8 cellular contexts compared by ENCODE assay signal in genomic region chr17:29154516-29155234, GRCh38. TPM values are rescaled to one million over a fixed set of nuclear protein-coding genes. Genes with fewer than 3 reads are reported as not detected.
A peak's percentile ranks its signal among the peaks of the same experiment; 100 is the strongest.
DNase-seq lines count a peak whose midpoint lies in the region; ATAC-seq and TF ChIP-seq lines count a peak whose summit lies in the region.

No MANE protein-coding gene starts in this region.

- H3K27me3 ChIP-seq in A673 (replicated peaks; ENCODE audit: insufficient read depth, low read depth, low read length, poor library complexity) (no peaks in the 10 kb centered on the region), duodenal mucosa (ENCODE audit: control insufficient read depth in 1 of 2, insufficient read depth in 2 of 2, low read length in 2 of 2) (no peaks in the 10 kb centered on the region)

- TF ChIP-seq POLR2A in NB4 (IDR thresholded peaks at IDR 0.05; ENCODE audit: extremely low read depth, insufficient read length) = no peak

- H3K4me1 Mint-ChIP-seq in natural killer cell treated with Interleukin-12 subunit alpha and Interleukin-12 subunit beta and Interleukin-15 and Interleukin-18, amount 100 ng/mL, for 72 hours (ENCODE audit: low read depth in 2 of 2) = peaks cover 30 to 34% of the 10 kb centered on the region in 2 donors

- H3K4me3 Mint-ChIP-seq in natural killer cell treated with Interleukin-12 subunit alpha and Interleukin-12 subunit beta and Interleukin-15 and Interleukin-18, amount 100 ng/mL, for 72 hours = peak overlapping the region; percentile 75

- peaks cover 37% of the 10 kb centered on the region for H3K4me1 ChIP-seq in A673 (ENCODE audit: insufficient read depth, low read length, poor library complexity, severe bottlenecking)
- H3K4me1 ChIP-seq in duodenal mucosa (ENCODE audit: control insufficient read depth in 1 of 2, insufficient read depth in 2 of 2, low read length in 2 of 2) = peaks cover 61 to 66% of the 10 kb centered on the region in 2 donors

- H3K27me3 Mint-ChIP-seq in natural killer cell treated with Interleukin-12 subunit alpha and Interleukin-12 subunit beta and Interleukin-15 and Interleukin-18, amount 100 ng/mL, for 72 hours = no peaks in the 10 kb centered on the region

- peak overlapping the region; percentile 40 to 56 for H3K9ac ChIP-seq in duodenal mucosa (ENCODE audit: low read depth in 1 of 2, low read length in 2 of 2)

- ATAC-seq in natural killer cell treated with Interleukin-12 subunit alpha and Interleukin-12 subunit beta and Interleukin-15 and Interleukin-18, amount 100 ng/mL, for 72 hours = peak; percentile 38 to 63
- ATAC-seq in GM19035 (IDR thresholded peaks at IDR 0.05; ENCODE audit: unreplicated experiment) (no peak), HG03432 (IDR thresholded peaks at IDR 0.05; ENCODE audit: unreplicated experiment) (no peak), GM19395 (IDR thresholded peaks at IDR 0.05; ENCODE audit: unreplicated experiment) (no peak)

- peak overlapping the region; percentile 37 for H3K27ac ChIP-seq in A673 (ENCODE audit: low read depth, low read length, poor library complexity, severe bottlenecking)
- H3K27ac ChIP-seq in duodenal mucosa (ENCODE audit: low read depth, low read length) = peak overlapping the region; percentile 70

- no peaks in the 10 kb centered on the region for H3K9me3 Mint-ChIP-seq in natural killer cell treated with Interleukin-12 subunit alpha and Interleukin-12 subunit beta and Interleukin-15 and Interleukin-18, amount 100 ng/mL, for 72 hours

- TF ChIP-seq CTCF in A673 (conservative IDR thresholded peaks at IDR 0.05; ENCODE audit: low read depth, low read length) = no peak
- TF ChIP-seq CTCF in NB4 (IDR thresholded peaks at IDR 0.05; ENCODE audit: low read depth, low read length) = no peak

- H3K36me3 ChIP-seq in A673 (ENCODE audit: insufficient read depth, low read length, poor library complexity, severe bottlenecking) (no peaks in the 10 kb centered on the region), duodenal mucosa (ENCODE audit: control insufficient read depth in 1 of 2, insufficient read depth in 2 of 2, low read length in 2 of 2) (no peaks in the 10 kb centered on the region)

- no peaks in the 10 kb centered on the region for H3K36me3 Mint-ChIP-seq in natural killer cell treated with Interleukin-12 subunit alpha and Interleukin-12 subunit beta and Interleukin-15 and Interleukin-18, amount 100 ng/mL, for 72 hours

- intact Hi-C loops in A673 (cut with micrococcal nuclease; ENCODE audit: unreplicated experiment) = no loop called here

- POLR2A ChIA-PET in A673 (lab: Charles Lee; ENCODE audit: low non-redundant PET) = no interaction called here

- H3K4me3 ChIP-seq in A673 (ENCODE audit: low read depth, low read length, poor library complexity, severe bottlenecking) = no peak overlapping the region
- no peak overlapping the region for H3K4me3 ChIP-seq in NB4 (ENCODE audit: low read depth, low read length)
- peak overlapping the region; percentile 4 to 32 for H3K4me3 ChIP-seq in duodenal mucosa (ENCODE audit: low read depth in 1 of 2, low read length in 2 of 2)

- CTCF ChIA-PET in A673 (lab: Charles Lee) = no interaction called here

- BruUV-seq in A673 (replicated peaks; lab: Mats Ljungman, UMichigan) = no TSS peak

- H3K27ac Mint-ChIP-seq in natural killer cell treated with Interleukin-12 subunit alpha and Interleukin-12 subunit beta and Interleukin-15 and Interleukin-18, amount 100 ng/mL, for 72 hours = peak overlapping the region; percentile 86 to 95

- H3K9me3 ChIP-seq in A673 (ENCODE audit: low read depth, low read length, poor library complexity, severe bottlenecking) (no peaks in the 10 kb centered on the region), duodenal mucosa (ENCODE audit: control insufficient read depth in 1 of 2, low read length in 2 of 2) (no peaks in the 10 kb centered on the region)

- no peak for DNase-seq in A673 (ENCODE audit: low spot score)
- peak; percentile 34 for DNase-seq in NB4 (ENCODE audit: low read depth)
- DNase-seq in natural killer cell treated with Interleukin-12 subunit alpha and Interleukin-12 subunit beta and Interleukin-15 and Interleukin-18, amount 100 ng/mL, for 72 hours (ENCODE audit: low spot score) = no peak
- no peak for DNase-seq in GM19240 (ENCODE audit: insufficient read length, low spot score)

RNA-seq across cellular contexts. Expression of gene MYO18A, which starts 25.5 kb away (rescaled TPM):
- 26.6 and 36.6 TPM in 2 replicates for total RNA-seq in A673 (2021)
- 10 to 100 TPM; 56.7 to 60.9 TPM for total RNA-seq in natural killer cell treated with Interleukin-12 subunit alpha and Interleukin-12 subunit beta and Interleukin-15 and Interleukin-18, amount 100 ng/mL, for 72 hours

Comparison
In these comparisons a context has a peak if more than half of its experiments do, and no peak if none do; other contexts are left out.
1. H3K4me3 ChIP-seq: peak in duodenal mucosa (2 of 2); none in A673 (single experiment) and NB4 (single experiment).
2. ATAC-seq: peak in natural killer cell treated with Interleukin-12 subunit alpha and Interleukin-12 subunit beta and Interleukin-15 and Interleukin-18, amount 100 ng/mL, for 72 hours (2 of 2); none in GM19035 (single experiment), HG03432 (single experiment) and GM19395 (single experiment).